17 cellular contexts compared by ENCODE assay signal in genomic region chr5:89372176-89372575, GRCh38.
"Had no signal": no experiment of that assay in that cellular context is flagged by ENCODE, and none has a peak within 500 bp of the region (broad histone marks: within the 10 kb centered on the region; RNA-seq: fewer than 3 reads in every experiment).

No MANE protein-coding gene starts in this region.

- H3K27me3 ChIP-seq: neural progenitor cell, suprapubic skin had no signal

- H3K4me1 ChIP-seq: neural progenitor cell had no signal

- H3K4me3 ChIP-seq: neural progenitor cell, skin epidermis, suprapubic skin had no signal

- FAIRE-seq: keratinocyte had no signal

- H3K9me3 ChIP-seq: suprapubic skin had no signal

- H3K9ac ChIP-seq: neural progenitor cell had no signal

- DNase-seq: activated CD4-positive, alpha-beta T cell treated with anti-CD3 and anti-CD28 coated beads for 1 hour; activated CD4-positive, alpha-beta T cell treated with anti-CD3 and anti-CD28 coated beads, Interleukin-2, amount 50 U/mL, for 48 hours; activated naive CD4-positive, alpha-beta T cell treated with anti-CD3 and anti-CD28 coated beads, Interleukin-2, amount 10 ng/mL, durations not matched to agents 7 days and 5 days; central memory CD4-positive, alpha-beta T cell; cortex of kidney; effector memory CD4-positive, alpha-beta T cell; hippocampal formation; naive B cell; stimulated activated CD4-positive, alpha-beta T cell treated with anti-CD3 and anti-CD28 coated beads, Interleukin-4, amount 100 ng/mL, for 4 hours; stimulated activated CD8-positive, alpha-beta memory T cell treated with anti-CD3 and anti-CD28 coated beads, Interleukin-4, amount 100 ng/mL, for 48 hours; stimulated activated naive CD8-positive, alpha-beta T cell treated with anti-CD3 and anti-CD28 coated beads, Interleukin-15, Interleukin-2, amounts not matched to agents 100 U/mL and 50 U/mL, for 24 hours; T1000 had no signal

- H3K4me2 ChIP-seq: neural progenitor cell had no signal

- H3K27ac ChIP-seq: neural progenitor cell, skin epidermis, suprapubic skin had no signal

- H3K36me3 ChIP-seq: neural progenitor cell, suprapubic skin had no signal

- H2AFZ ChIP-seq: neural progenitor cell had no signal

- ATAC-seq: left lobe of liver; stimulated activated naive CD8-positive, alpha-beta T cell treated with anti-CD3 and anti-CD28 coated beads, Interleukin-15, Interleukin-2, amounts not matched to agents 100 U/mL and 50 U/mL, for 24 hours had no signal
